In the genomic region with DNA sequence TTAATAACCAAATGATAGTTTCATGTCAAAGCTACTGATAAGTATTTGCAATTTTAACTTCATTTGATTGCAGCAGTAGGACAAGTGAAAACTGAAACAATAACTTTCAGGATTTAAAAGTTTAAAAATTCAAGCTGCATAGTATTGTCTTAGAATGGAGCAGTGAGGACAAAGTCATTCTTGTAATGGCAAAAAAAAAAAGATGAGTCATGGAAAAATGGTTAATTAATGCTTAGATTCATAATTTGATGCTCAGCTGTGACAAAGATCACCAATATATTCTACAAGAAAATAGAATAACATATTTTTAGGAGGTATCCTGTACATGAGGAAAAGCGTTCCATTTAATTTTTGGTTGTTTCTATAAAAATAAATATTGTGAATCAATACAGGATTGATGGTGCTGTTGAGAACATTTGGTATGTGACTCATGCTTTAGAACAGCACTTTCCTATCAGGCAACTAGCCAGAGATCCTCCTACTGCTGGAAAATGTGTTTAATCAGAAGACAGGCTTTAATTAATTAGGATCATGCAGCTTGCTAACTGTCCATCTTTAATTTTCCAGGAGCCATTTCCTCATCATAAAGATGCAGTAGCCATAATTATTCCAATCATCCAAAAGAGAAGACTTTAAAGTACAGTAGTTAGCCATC, we compare ENCODE assay signal across 20 cellular contexts.
DNase-seq lines count a peak whose midpoint lies in the region; ATAC-seq, FAIRE-seq and TF ChIP-seq lines count a peak whose summit lies in the region.
"Had no signal": no experiment of that assay in that cellular context is flagged by ENCODE, and none has a peak within 500 bp of the region (broad histone marks: within the 10 kb centered on the region; RNA-seq: fewer than 3 reads in every experiment).

No MANE protein-coding gene starts in this region.

- no peak overlapping the region for H3K9ac ChIP-seq in GM23248
- no peak overlapping the region for H3K9ac ChIP-seq in astrocyte (ENCODE audit: low read length)
- H3K9ac ChIP-seq in smooth muscle cell (ENCODE audit: low read depth), result no peak overlapping the region
- H3K9ac ChIP-seq: parathyroid adenoma had no signal

- H3K9me3 ChIP-seq in A549, result no peaks in the 10 kb centered on the region
- no peaks in the 10 kb centered on the region for H3K9me3 ChIP-seq in GM23248 (ENCODE audit: low read depth)
- H3K9me3 ChIP-seq in astrocyte (ENCODE audit: insufficient read depth, low read depth, low read length), result no peaks in the 10 kb centered on the region
- H3K9me3 ChIP-seq in vagina, result no peaks in the 10 kb centered on the region
- no peaks in the 10 kb centered on the region for H3K9me3 ChIP-seq in smooth muscle cell (replicated peaks; ENCODE audit: low read depth)
- H3K9me3 ChIP-seq: Peyer's patch, SJSA1 had no signal

- TF ChIP-seq CTCF in A549 (IDR thresholded peaks at IDR 0.05), result no peak
- no peak for TF ChIP-seq CTCF in astrocyte (IDR thresholded peaks at IDR 0.05; ENCODE audit: insufficient read depth, low read depth, low read length)
- no peak for TF ChIP-seq CTCF in fibroblast of mammary gland (conservative IDR thresholded peaks at IDR 0.05; ENCODE audit: control insufficient read depth, insufficient read depth, low read depth, low read length)
- TF ChIP-seq CTCF in vagina (IDR thresholded peaks at IDR 0.05), result no peak
- no peak for TF ChIP-seq CTCF in smooth muscle cell (IDR thresholded peaks at IDR 0.05; ENCODE audit: borderline replicate concordance, insufficient read depth, poor library complexity, severe bottlenecking)

- H3K4me3 ChIP-seq in A549, result no peak overlapping the region
- H3K4me3 ChIP-seq in GM23248, result no peak overlapping the region
- no peak overlapping the region for H3K4me3 ChIP-seq in astrocyte (ENCODE audit: insufficient read depth, low read depth, low read length)
- no peak overlapping the region for H3K4me3 ChIP-seq in fibroblast of mammary gland (ENCODE audit: control insufficient read depth, low read depth, low read length)
- no peak overlapping the region for H3K4me3 ChIP-seq in vagina
- H3K4me3 ChIP-seq in smooth muscle cell, result no peak overlapping the region
- H3K4me3 ChIP-seq: left ventricle myocardium inferior, Peyer's patch, SJSA1 had no signal

- H3K27me3 Mint-ChIP-seq in astrocyte (ENCODE audit: low read depth, unreplicated experiment), result no peaks in the 10 kb centered on the region
- H3K27me3 Mint-ChIP-seq: CD4-positive, CD25-positive, alpha-beta regulatory T cell had no signal

- H3K36me3 Mint-ChIP-seq in astrocyte (ENCODE audit: low read depth, unreplicated experiment), result no peaks in the 10 kb centered on the region
- H3K36me3 Mint-ChIP-seq: CD4-positive, CD25-positive, alpha-beta regulatory T cell; immature natural killer cell had no signal

- DNase-seq in A549 (ENCODE audit: low read depth in 1 of 2, low spot score in 1 of 2) (no peak), GM23248 (peak; percentile 34), astrocyte (ENCODE audit: low read depth) (peak; percentile 48), fibroblast of mammary gland (ENCODE audit: low read depth) (peak; percentile 49), vagina (ENCODE audit: extremely low spot score in 2 of 2) (no peak), smooth muscle cell (lab: John Stamatoyannopoulos, UW; ENCODE audit: unreplicated experiment) (no peak)
- DNase-seq: activated CD4-positive, alpha-beta T cell treated with anti-CD3 and anti-CD28 coated beads for 48 hours; activated naive CD4-positive, alpha-beta T cell treated with anti-CD3 and anti-CD28 coated beads, Interleukin-2, amount 50 U/mL, for 16 hours; activated T-cell treated with anti-CD3 and anti-CD28 coated beads, Interleukin-2, amount 50 U/mL, for 48 hours; anterior cingulate cortex; CD4-positive, CD25-positive, alpha-beta regulatory T cell; immature natural killer cell; left ventricle myocardium inferior; NCI-H1092; NCI-H510A; Peyer's patch had no signal

- H3K36me3 ChIP-seq in GM23248 (ENCODE audit: low read depth) (no peaks in the 10 kb centered on the region), astrocyte (ENCODE audit: insufficient read depth, low read length) (no peaks in the 10 kb centered on the region), vagina (no peaks in the 10 kb centered on the region), smooth muscle cell (ENCODE audit: low read depth) (no peaks in the 10 kb centered on the region)
- H3K36me3 ChIP-seq: left ventricle myocardium inferior, Peyer's patch, SJSA1 had no signal

- H3K79me2 ChIP-seq in GM23248 (ENCODE audit: insufficient read depth), result no peaks in the 10 kb centered on the region
- H3K79me2 ChIP-seq in astrocyte (ENCODE audit: insufficient read depth, low read length), result no peaks in the 10 kb centered on the region
- no peaks in the 10 kb centered on the region for H3K79me2 ChIP-seq in smooth muscle cell (ENCODE audit: low read depth)
- H3K79me2 ChIP-seq: parathyroid adenoma had no signal

- FAIRE-seq in A549 (lab: Jason Lieb, UNC) (no peak), astrocyte (lab: Jason Lieb, UNC) (no peak)

- POLR2A ChIA-PET in A549 (lab: Yijun Ruan, JAX), result no interaction called here

- H2AFZ ChIP-seq in GM23248 (no peak overlapping the region), astrocyte (ENCODE audit: low read depth, low read length) (no peak overlapping the region), smooth muscle cell (ENCODE audit: low read depth) (no peak overlapping the region)
- H2AFZ ChIP-seq: parathyroid adenoma had no signal

- H3K4me3 Mint-ChIP-seq in astrocyte (ENCODE audit: unreplicated experiment), result no peak overlapping the region
- H3K4me3 Mint-ChIP-seq: CD4-positive, CD25-positive, alpha-beta regulatory T cell; immature natural killer cell had no signal

- H3K4me1 ChIP-seq in A549 (no peaks in the 10 kb centered on the region), GM23248 (ENCODE audit: insufficient read depth) (no peaks in the 10 kb centered on the region), astrocyte (ENCODE audit: insufficient read depth, low read length) (no peaks in the 10 kb centered on the region), vagina (no peaks in the 10 kb centered on the region), smooth muscle cell (ENCODE audit: low read depth) (peaks cover 3% of the 10 kb centered on the region)
- H3K4me1 ChIP-seq: left ventricle myocardium inferior, parathyroid adenoma, Peyer's patch had no signal

- H3K4me1 Mint-ChIP-seq in astrocyte (ENCODE audit: low read depth, unreplicated experiment), result peaks cover 7% of the 10 kb centered on the region
- H3K4me1 Mint-ChIP-seq: CD4-positive, CD25-positive, alpha-beta regulatory T cell; immature natural killer cell had no signal

- H4K20me1 ChIP-seq in GM23248 (ENCODE audit: insufficient read depth) (no peaks in the 10 kb centered on the region), astrocyte (ENCODE audit: insufficient read depth, low read length) (no peaks in the 10 kb centered on the region), smooth muscle cell (ENCODE audit: low read depth) (no peaks in the 10 kb centered on the region)

- TF ChIP-seq POLR2A in A549 (IDR thresholded peaks at IDR 0.05; ENCODE audit: low read length) (no peak), vagina (IDR thresholded peaks at IDR 0.05) (no peak)

- H3K4me2 ChIP-seq in A549, result no peak overlapping the region
- no peak overlapping the region for H3K4me2 ChIP-seq in GM23248 (ENCODE audit: unreplicated experiment)
- H3K4me2 ChIP-seq in astrocyte (ENCODE audit: low read length), result no peak overlapping the region
- no peak overlapping the region for H3K4me2 ChIP-seq in smooth muscle cell

- CTCF ChIA-PET in A549 (lab: Yijun Ruan, JAX), result interaction anchor here (1.2 kb wide), 1 partner anchor 10 kb away, joined by 3 read pairs; no protein-coding TSS in a partner anchor

- ATAC-seq in A549 (no peak), HG02870 (IDR thresholded peaks at IDR 0.05; ENCODE audit: unreplicated experiment) (no peak), GM18861 (IDR thresholded peaks at IDR 0.05; ENCODE audit: unreplicated experiment) (no peak)

- TF ChIP-seq RAD21 in A549 (conservative IDR thresholded peaks at IDR 0.05 in 1 of 2, IDR thresholded peaks at IDR 0.05 in 1 of 2), result no peak

- H3K9me3 Mint-ChIP-seq in astrocyte (ENCODE audit: unreplicated experiment), result no peaks in the 10 kb centered on the region

- H3K27ac Mint-ChIP-seq in astrocyte (ENCODE audit: unreplicated experiment), result no peak overlapping the region
- H3K27ac Mint-ChIP-seq: CD4-positive, CD25-positive, alpha-beta regulatory T cell; immature natural killer cell had no signal

- WGBS in A549 (ENCODE audit: missing lambda C conversion rate), result 79% methylated on average over 1 of the region's 1 CpG
- WGBS in GM23248 (ENCODE audit: low coverage in 1 of 2, low lambda C conversion rate in 2 of 2, missing lambda C conversion rate in 2 of 2), 2 experiments, result 93 to 97% methylated on average over 1 of the region's 1 CpG
- 97% methylated on average over 1 of the region's 1 CpG for WGBS in smooth muscle cell (ENCODE audit: low lambda C conversion rate)

- no peak for TF ChIP-seq EP300 in A549 (IDR thresholded peaks at IDR 0.05)

- no peak overlapping the region for H3K27ac ChIP-seq in A549
- no peak overlapping the region for H3K27ac ChIP-seq in GM23248
- H3K27ac ChIP-seq in astrocyte (ENCODE audit: low read depth, low read length), result no peak overlapping the region
- H3K27ac ChIP-seq in vagina, result no peak overlapping the region
- H3K27ac ChIP-seq in smooth muscle cell (ENCODE audit: low read depth), result no peak overlapping the region
- H3K27ac ChIP-seq: left ventricle myocardium inferior, parathyroid adenoma, Peyer's patch, SJSA1 had no signal

- H3K9me2 ChIP-seq in GM23248 (ENCODE audit: insufficient read depth), result no peaks in the 10 kb centered on the region

- in situ Hi-C loops in GM23248 (cut with MboI), result no loop called here

- H3F3A ChIP-seq in GM23248 (ENCODE audit: insufficient read depth) (no peaks in the 10 kb centered on the region), smooth muscle cell (ENCODE audit: low read depth) (no peaks in the 10 kb centered on the region)

- no peaks in the 10 kb centered on the region for H3K27me3 ChIP-seq in GM23248 (replicated peaks; ENCODE audit: insufficient read depth)
- no peaks in the 10 kb centered on the region for H3K27me3 ChIP-seq in astrocyte (ENCODE audit: insufficient read depth, low read length)
- H3K27me3 ChIP-seq in vagina, result no peaks in the 10 kb centered on the region
- no peaks in the 10 kb centered on the region for H3K27me3 ChIP-seq in smooth muscle cell (ENCODE audit: low read depth)
- H3K27me3 ChIP-seq: Peyer's patch, SJSA1 had no signal

- intact Hi-C loops in vagina (cut with DNase I), result no loop called here

TF ChIP-seq in A549, 52 proteins besides CTCF, POLR2A, EP300 and RAD21:
- TF ChIP-seq MAFK (IDR thresholded peaks at IDR 0.05; ENCODE audit: partially characterized antibody) (peak; percentile 72), ZNF302 (CRISPR knock-in tag; IDR thresholded peaks at IDR 0.05) (no peak), CBX2 (IDR thresholded peaks at IDR 0.05; ENCODE audit: borderline replicate concordance, low read depth) (no peak), FOXS1 (CRISPR knock-in tag; IDR thresholded peaks at IDR 0.05) (no peak), NFE2L2 (conservative IDR thresholded peaks at IDR 0.05; ENCODE audit: low read length) (peak; percentile 18; the same call in 1 of the 2 replicates)

Comparison
In these comparisons a context has a peak if more than half of its experiments do, and no peak if none do; other contexts are left out.
1. DNase-seq: peak in GM23248 (single experiment), astrocyte (single experiment) and fibroblast of mammary gland (single experiment); none in A549 (0 of 2), vagina (0 of 2) and smooth muscle cell (single experiment).